ENCODE assay signal across 1 cellular context in genomic region chr1:42146916-42147320, GRCh38.
TF ChIP-seq lines count a peak whose summit lies in the region.

No MANE protein-coding gene starts in this region.

TF ChIP-seq in HepG2, 621 proteins besides CTCF, POLR2A, EP300 and RAD21 (continued from another document):
- no peak for TF ChIP-seq CERS6 (CRISPR knock-in tag; IDR thresholded peaks at IDR 0.05)
